1 cellular context compared by ENCODE assay signal in genomic region chr20:59004493-59004762, GRCh38.
A peak's percentile ranks its signal among the peaks of the same experiment; 100 is the strongest.
TF ChIP-seq lines count a peak whose summit lies in the region.

No MANE protein-coding gene starts in this region.

TF ChIP-seq in HepG2, 621 proteins besides CTCF, POLR2A, EP300 and RAD21:
- TF ChIP-seq DNMT3B (CRISPR knock-in tag; conservative IDR thresholded peaks at IDR 0.05), result no peak
- TF ChIP-seq DRAP1 (CRISPR knock-in tag; IDR thresholded peaks at IDR 0.05), result no peak
- TF ChIP-seq SRY (CRISPR knock-in tag; IDR thresholded peaks at IDR 0.05), result 0 out of 2 replicates have a peak, but pooled peaks have one; percentile 5
- TF ChIP-seq ZNF354B (CRISPR knock-in tag; IDR thresholded peaks at IDR 0.05), result 0 out of 2 replicates have a peak, but pooled peaks have one; percentile 32
- peak; percentile 1; the same call in 1 of the 2 replicates for TF ChIP-seq ATF3 (CRISPR knock-in tag; IDR thresholded peaks at IDR 0.05)
TF ChIP-seq in HepG2: peak in this region for 3.
